ENCODE assay signal across 13 cellular contexts in the genomic region with DNA sequence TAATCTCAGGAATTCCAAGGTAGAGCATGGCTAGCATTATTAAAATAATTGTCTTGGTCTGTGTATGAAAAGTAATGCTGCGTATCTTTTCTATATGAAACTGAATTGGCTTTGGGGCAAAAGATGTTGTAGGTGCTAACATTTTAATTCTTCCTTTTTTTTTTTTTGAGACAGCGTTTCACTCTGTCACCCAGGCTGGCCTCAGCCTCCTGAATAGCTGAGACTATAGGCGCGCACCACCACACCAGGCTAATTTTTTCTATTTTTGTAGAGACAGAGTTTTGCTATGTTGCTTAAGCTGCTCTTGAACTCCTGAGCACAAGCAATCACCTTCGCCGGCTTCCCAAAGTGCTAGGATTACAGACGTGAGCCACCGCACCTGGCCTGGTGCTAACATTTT. TPM values are rescaled to one million over a fixed set of nuclear protein-coding genes. Genes with fewer than 3 reads are reported as not detected.
DNase-seq lines count a peak whose midpoint lies in the region; ATAC-seq, FAIRE-seq and TF ChIP-seq lines count a peak whose summit lies in the region.
"Had no signal": no experiment of that assay in that cellular context is flagged by ENCODE, and none has a peak within 500 bp of the region (broad histone marks: within the 10 kb centered on the region; RNA-seq: fewer than 3 reads in every experiment).

No MANE protein-coding gene starts in this region.

- POLR2A ChIA-PET in T-cell (lab: Charles Lee) = interaction anchor here in 1 of 2 donors (0.6 kb wide), 1 partner anchor 13 kb away, joined by 14 read pairs; no protein-coding TSS in a partner anchor

- peak overlapping the region; percentile 53 for H3K4me2 ChIP-seq in BLaER1

- no peak for TF ChIP-seq CTCF in D721Med (IDR thresholded peaks at IDR 0.05; ENCODE audit: insufficient read depth, missing control alignments)

- FAIRE-seq in D721Med (lab: Jason Lieb, UNC) = no peak

- ATAC-seq in GM18909 (IDR thresholded peaks at IDR 0.05; ENCODE audit: poor library complexity, unreplicated experiment) (peak; percentile 14), T-cell (replicated peaks in 1 of 4) (no peak), GM21723 (IDR thresholded peaks at IDR 0.05; ENCODE audit: unreplicated experiment) (no peak), GM18868 (IDR thresholded peaks at IDR 0.05; ENCODE audit: unreplicated experiment) (no peak)

- peaks cover 23% of the 10 kb centered on the region for H3K36me3 Mint-ChIP-seq in T-cell
- H3K36me3 Mint-ChIP-seq in immature natural killer cell = peaks cover 0 to 7% (median 0%) of the 10 kb centered on the region in 3 donors

- DNase-seq in T-cell (no peak), immature natural killer cell (no peak), RKO (ENCODE audit: low spot score) (no peak), D721Med (ENCODE audit: insufficient read length, low spot score) (no peak)
- DNase-seq: activated effector memory CD4-positive, alpha-beta T cell treated with Interleukin-2 at 50 U/mL for 16 hours; C1 segment of cervical spinal cord; mesendoderm; Right ventricle myocardium superior had no signal

- no peaks in the 10 kb centered on the region for H3K9me3 Mint-ChIP-seq in T-cell
- no peaks in the 10 kb centered on the region for H3K9me3 Mint-ChIP-seq in immature natural killer cell

- peaks cover 24% of the 10 kb centered on the region for H3K4me1 ChIP-seq in BLaER1

- H3K36me3 ChIP-seq in BLaER1 = peaks cover 35% of the 10 kb centered on the region
- H3K36me3 ChIP-seq: prostate gland had no signal

- H4K20me1 ChIP-seq in BLaER1 = 0 out of 2 replicates have a peak, but pooled peaks cover 12% of the 10 kb centered on the region

- CTCF ChIA-PET in T-cell (lab: Charles Lee) = interaction anchor here in 1 of 2 donors (0.6 to 1.5 kb wide), 3 partner anchors 19 to 68 kb away, joined by 3 to 4 read pairs (median 3); no protein-coding TSS in a partner anchor

- H3K4me1 Mint-ChIP-seq in T-cell (peaks cover 66 to 73% (median 68%) of the 10 kb centered on the region in 3 donors), immature natural killer cell (peaks cover 60 to 90% of the 10 kb centered on the region in 2 donors)

- no peaks in the 10 kb centered on the region for H3K27me3 ChIP-seq in BLaER1

- no peak overlapping the region for H3K4me3 ChIP-seq in BLaER1
- H3K4me3 ChIP-seq: prostate gland had no signal

- H3K27me3 Mint-ChIP-seq in T-cell = no peaks in the 10 kb centered on the region
- H3K27me3 Mint-ChIP-seq in immature natural killer cell (ENCODE audit: low read depth in 3 of 3) = peaks cover 0 to 2% (median 0%) of the 10 kb centered on the region in 3 donors

- peaks cover 27% of the 10 kb centered on the region for H3K9me3 ChIP-seq in BLaER1
- H3K9me3 ChIP-seq: prostate gland had no signal

- H3K9ac ChIP-seq in BLaER1 = no peak overlapping the region

- H3K27ac ChIP-seq in BLaER1 = no peak overlapping the region
- H3K27ac ChIP-seq: prostate gland had no signal

- H3K27ac Mint-ChIP-seq in T-cell (peak overlapping the region; percentile 92 to 97), immature natural killer cell (peak overlapping the region; percentile 90 to 97 (median 94))

- H3K4me3 Mint-ChIP-seq in T-cell (peak overlapping the region; percentile 60 to 63 (median 62)), immature natural killer cell (peak overlapping the region; percentile 69 to 85 (median 76))

RNA-seq across cellular contexts. Expression of gene FOXN2, which starts 42.9 kb away (rescaled TPM):
- 10 to 100 TPM; 43.4 to 54.8 (median 49.7) TPM for total RNA-seq in T-cell
- polyA plus RNA-seq in immature natural killer cell = 10 to 100 TPM; 20.6 to 50.8 (median 42.2) TPM
